Comparison of ENCODE assay signal across 18 cellular contexts in the genomic region with DNA sequence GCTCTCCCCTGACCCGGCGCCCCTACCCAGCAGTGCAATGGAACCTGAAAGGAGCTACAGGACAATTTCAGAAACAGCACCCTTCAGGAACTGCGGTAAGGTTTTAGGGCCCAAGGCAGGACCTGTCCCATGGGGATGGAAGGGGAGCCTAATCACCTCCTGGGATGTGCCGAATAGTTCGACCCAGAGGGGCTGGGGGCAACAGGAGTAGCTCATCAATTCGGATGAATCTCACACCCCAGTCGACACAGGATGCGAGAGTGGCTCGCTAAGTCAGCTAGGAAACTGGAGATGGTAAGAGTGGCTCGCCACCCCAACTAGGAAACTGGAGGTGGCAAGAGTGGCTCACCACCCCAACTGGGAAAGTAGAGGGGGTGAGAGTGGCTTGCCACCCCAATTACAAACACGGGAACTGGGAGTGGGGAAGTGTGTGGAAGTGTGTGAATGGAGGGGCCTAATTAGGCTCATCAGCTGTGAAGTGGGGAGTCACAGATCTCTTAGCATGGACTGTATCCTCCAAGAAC. TPM values are rescaled to one million over a fixed set of nuclear protein-coding genes. Genes with fewer than 3 reads are reported as not detected.
DNase-seq lines count a peak whose midpoint lies in the region; ATAC-seq and TF ChIP-seq lines count a peak whose summit lies in the region.
"Had no signal": no experiment of that assay in that cellular context is flagged by ENCODE, and none has a peak within 500 bp of the region (broad histone marks: within the 10 kb centered on the region; RNA-seq: fewer than 3 reads in every experiment).

No MANE protein-coding gene starts in this region.

- H3K4me1 ChIP-seq in cardiac muscle cell (ENCODE audit: low read depth) = peaks cover 51% of the 10 kb centered on the region
- peaks cover 29% of the 10 kb centered on the region for H3K4me1 ChIP-seq in left ventricle myocardium inferior
- peaks cover 53% of the 10 kb centered on the region for H3K4me1 ChIP-seq in PC-9 (replicated peaks; ENCODE audit: insufficient read depth)
- peaks cover 12% of the 10 kb centered on the region for H3K4me1 ChIP-seq in mesendoderm (ENCODE audit: control insufficient read depth, low read depth, low read length)
- H3K4me1 ChIP-seq: BLaER1 had no signal

- no peak for ATAC-seq in HG02840 (IDR thresholded peaks at IDR 0.05; ENCODE audit: low FRiP score, unreplicated experiment)
- ATAC-seq: A549; CD8-positive, alpha-beta T cell had no signal

- no peak overlapping the region for H3K23ac ChIP-seq in mesendoderm (ENCODE audit: low read length)

- H3K4me3 ChIP-seq in cardiac muscle cell (no peak overlapping the region), left ventricle myocardium inferior (no peak overlapping the region), PC-9 (no peak overlapping the region), mesendoderm (ENCODE audit: low read length) (no peak overlapping the region), coronary artery (no peak overlapping the region)
- H3K4me3 ChIP-seq: A549, BLaER1, K562 had no signal

- BruUV-seq in PC-9 (replicated peaks; lab: Mats Ljungman, UMichigan) = no TSS peak

- H3K79me2 ChIP-seq in PC-9 (ENCODE audit: low read depth) (0 out of 2 replicates have a peak, but pooled peaks cover 4% of the 10 kb centered on the region), mesendoderm (ENCODE audit: control insufficient read depth, insufficient read depth, low read length) (no peaks in the 10 kb centered on the region)

- H3K9ac ChIP-seq in mesendoderm (ENCODE audit: low read length) = no peak overlapping the region
- H3K9ac ChIP-seq: BLaER1 had no signal

- no peak overlapping the region for H2AFZ ChIP-seq in PC-9

- H4K20me1 ChIP-seq in PC-9 (ENCODE audit: insufficient read depth) = no peaks in the 10 kb centered on the region
- H4K20me1 ChIP-seq: BLaER1 had no signal

- H3K18ac ChIP-seq in mesendoderm (ENCODE audit: low read length) = no peak overlapping the region

- no peak overlapping the region for H2BK5ac ChIP-seq in mesendoderm (ENCODE audit: low read length)

- DNase-seq in cardiac muscle cell (ENCODE audit: low read depth in 1 of 2, low spot score in 1 of 2) = no peak
- no peak for DNase-seq in left ventricle myocardium inferior
- DNase-seq in PC-9 = no peak
- DNase-seq in mesendoderm = no peak
- no peak for DNase-seq in T1000 (lab: John Stamatoyannopoulos, UW)
- no peak for DNase-seq in coronary artery (ENCODE audit: low spot score)
- DNase-seq: AML-193; CD8-positive, alpha-beta T cell; DMS79 treated with DMSO at 0.1 percent for 48 hours; GF-D8; HCEC 1CT; IMR-90 had no signal

- no peaks in the 10 kb centered on the region for H3K27me3 ChIP-seq in cardiac muscle cell
- peaks cover 7% of the 10 kb centered on the region for H3K27me3 ChIP-seq in left ventricle myocardium inferior (ENCODE audit: low read depth)
- H3K27me3 ChIP-seq in PC-9 (ENCODE audit: insufficient read depth, low read depth) = no peaks in the 10 kb centered on the region
- H3K27me3 ChIP-seq in mesendoderm (ENCODE audit: insufficient read depth, low read length, poor library complexity) = no peaks in the 10 kb centered on the region

- no CpG with 5 or more reads among the region's 11 CpGs for WGBS in mesendoderm (ENCODE audit: extremely low coverage, insufficient coverage, low lambda C conversion rate)

- H3K9me3 ChIP-seq in cardiac muscle cell (ENCODE audit: low read depth) (no peaks in the 10 kb centered on the region), left ventricle myocardium inferior (replicated peaks) (no peaks in the 10 kb centered on the region), PC-9 (ENCODE audit: insufficient read depth, low read depth) (peaks cover 11% of the 10 kb centered on the region; the same call in 1 of the 2 replicates)
- H3K9me3 ChIP-seq: BLaER1 had no signal

- H4K5ac ChIP-seq in mesendoderm (ENCODE audit: low read length) = no peak overlapping the region

- POLR2A ChIA-PET in PC-9 (lab: Charles Lee; ENCODE audit: unreplicated experiment) = interaction anchor here (1.0 kb wide), 1 partner anchor 33 kb away, joined by 3 read pairs; no protein-coding TSS in a partner anchor

- no peaks in the 10 kb centered on the region for H3K36me3 ChIP-seq in cardiac muscle cell
- H3K36me3 ChIP-seq in left ventricle myocardium inferior = no peaks in the 10 kb centered on the region
- H3K36me3 ChIP-seq in PC-9 (ENCODE audit: low read depth) = no peaks in the 10 kb centered on the region; the same call in 1 of the 2 replicates
- H3K36me3 ChIP-seq in mesendoderm (ENCODE audit: control insufficient read depth, insufficient read depth, low read length) = no peaks in the 10 kb centered on the region
- H3K36me3 ChIP-seq: BLaER1 had no signal

- H2BK120ac ChIP-seq in mesendoderm (ENCODE audit: low read depth, low read length) = peak overlapping the region; percentile 73

- no peaks in the 10 kb centered on the region for H3K9me2 ChIP-seq in PC-9 (ENCODE audit: insufficient read depth)

- no peak overlapping the region for H2BK15ac ChIP-seq in mesendoderm (replicated peaks; ENCODE audit: low read depth)

- peaks cover 31% of the 10 kb centered on the region for H3F3A ChIP-seq in PC-9 (ENCODE audit: insufficient read depth, low read depth)

- H3K4ac ChIP-seq in mesendoderm (ENCODE audit: low read depth, low read length) = peak overlapping the region; percentile 62

- CTCF ChIA-PET in PC-9 (lab: Charles Lee) = no interaction called here

- intact Hi-C loops in left ventricle myocardium inferior (cut with micrococcal nuclease) = no loop called here
- intact Hi-C loops in PC-9 (cut with micrococcal nuclease; ENCODE audit: unreplicated experiment) = no loop called here

- H3K56ac ChIP-seq in mesendoderm (ENCODE audit: low read length) = peak overlapping the region; percentile 27

- no peak overlapping the region for H2AK5ac ChIP-seq in mesendoderm (ENCODE audit: low read length)

- TF ChIP-seq CTCF in cardiac muscle cell (IDR thresholded peaks at IDR 0.05; ENCODE audit: low read depth, low read length) (no peak), left ventricle myocardium inferior (IDR thresholded peaks at IDR 0.05; ENCODE audit: borderline replicate concordance) (no peak), PC-9 (conservative IDR thresholded peaks at IDR 0.05) (no peak), coronary artery (IDR thresholded peaks at IDR 0.05) (no peak)

- no peak overlapping the region for H4K8ac ChIP-seq in mesendoderm (ENCODE audit: low read depth, low read length)

- H3K4me2 ChIP-seq in PC-9 (peak overlapping the region; percentile 83), mesendoderm (ENCODE audit: low read length) (no peak overlapping the region)
- H3K4me2 ChIP-seq: A549, BLaER1 had no signal

- H3K27ac ChIP-seq in cardiac muscle cell (peak overlapping the region; percentile 83), left ventricle myocardium inferior (replicated peaks) (no peak overlapping the region), PC-9 (peak overlapping the region; percentile 98), mesendoderm (ENCODE audit: low read depth, low read length) (no peak overlapping the region), coronary artery (no peak overlapping the region)
- H3K27ac ChIP-seq: 22Rv1, BLaER1, HL-60 had no signal

- no peaks in the 10 kb centered on the region for H3K79me1 ChIP-seq in mesendoderm (ENCODE audit: low read length)

RNA-seq across cellular contexts. Expression of gene DHRS2, which starts 57.1 kb away (rescaled TPM):
- total RNA-seq in cardiac muscle cell (1.0 TPM in 1 of 2 replicates, not detected in the other), left ventricle myocardium inferior (not detected), PC-9 (2021) (0.55 and 1.3 TPM in 2 replicates)
- polyA plus RNA-seq in cardiac muscle cell = 0.97 and 1.0 TPM in 2 replicates
- 0.90 TPM for polyA plus RNA-seq in mesendoderm (2013, experiment 1 of 2)
- 0.87 TPM for polyA plus RNA-seq in mesendoderm (2013, experiment 2 of 2)
- total RNA-seq: CD8-positive, alpha-beta T cell had no signal

Comparison
In these comparisons a context has a peak if more than half of its experiments do, and no peak if none do; other contexts are left out.
1. H3K27ac ChIP-seq: peak in cardiac muscle cell (single experiment) and PC-9 (single experiment); none in left ventricle myocardium inferior (single experiment), mesendoderm (single experiment) and coronary artery (0 of 2).